ENCODE assay signal across 9 cellular contexts in genomic region chr10:52864459-52865106, GRCh38.
A peak's percentile ranks its signal among the peaks of the same experiment; 100 is the strongest.
DNase-seq lines count a peak whose midpoint lies in the region; ATAC-seq and TF ChIP-seq lines count a peak whose summit lies in the region.
"Had no signal": no experiment of that assay in that cellular context is flagged by ENCODE, and none has a peak within 500 bp of the region (broad histone marks: within the 10 kb centered on the region; RNA-seq: fewer than 3 reads in every experiment).

No MANE protein-coding gene starts in this region.

- intact Hi-C loops in left ventricle myocardium superior (cut with micrococcal nuclease), result no loop called here

- peak; percentile 60 for DNase-seq in H9
- DNase-seq in T1000 (lab: John Stamatoyannopoulos, UW), result peak; percentile 79
- peak; percentile 56 for DNase-seq in left ventricle myocardium superior
- peak; percentile 99 for DNase-seq in smooth muscle cell of the brain vasculature (ENCODE audit: low read depth, low spot score)
- no peak for DNase-seq in stimulated activated CD4-positive, alpha-beta T cell treated with anti-CD3 and anti-CD28 coated beads, Interleukin-12 subunit alpha, Interleukin-12 subunit beta, amount 100 ng/mL, for 4 hours
- DNase-seq in stimulated activated CD4-positive, alpha-beta T cell treated with anti-CD3 and anti-CD28 coated beads, Interleukin-4, amount 100 ng/mL, for 1 hour, result no peak
- DNase-seq in stimulated activated CD4-positive, alpha-beta T cell treated with anti-CD3 and anti-CD28 coated beads, Interleukin-2, amount 100 ng/mL, for 48 hours, result no peak

- H4K20me1 ChIP-seq in H9 (ENCODE audit: control insufficient read depth, insufficient read depth, insufficient read length), result no peaks in the 10 kb centered on the region

- no peak overlapping the region for H3K23ac ChIP-seq in H9 (ENCODE audit: insufficient read length, low read depth, low read length)

- peaks cover 23 to 30% (median 30%) of the 10 kb centered on the region in 3 experiments for H3K36me3 Mint-ChIP-seq in H9 (ENCODE audit: insufficient read depth in 1 of 3, low read depth in 3 of 3)

- H2BK15ac ChIP-seq in H9 (ENCODE audit: low read depth, low read length), result no peak overlapping the region

- H3K27me3 Mint-ChIP-seq in H9 (ENCODE audit: low read depth), result no peaks in the 10 kb centered on the region

- H3K27ac ChIP-seq in H9 (ENCODE audit: insufficient read length, low read depth, low read length), result no peak overlapping the region

- H2BK12ac ChIP-seq in H9 (ENCODE audit: insufficient read length, low read depth, low read length), result no peak overlapping the region

- H3K4me3 Mint-ChIP-seq in H9, result no peak overlapping the region
- H3K4me3 Mint-ChIP-seq: activated T-helper 1 cell treated with anti-CD3 and anti-CD28 coated beads, Interleukin-12 subunit alpha, Interleukin-12 subunit beta, Interleukin-2, Interleukin-4 antibody, amounts not matched to agents 30 ng/mL and 10 ng/mL and 1 ng/mL, durations not matched to agents 14 hours and 24 hours and 36 hours had no signal

- H3K4me1 Mint-ChIP-seq in H9, result peaks cover 9 to 10% of the 10 kb centered on the region in 2 experiments

- H3K56ac ChIP-seq in H9 (ENCODE audit: insufficient read length, low read depth, low read length), result no peak overlapping the region

- H4K5ac ChIP-seq in H9 (ENCODE audit: insufficient read length, low read depth, low read length), result no peak overlapping the region

- H2BK20ac ChIP-seq in H9 (ENCODE audit: low read depth, low read length, poor library complexity, severe bottlenecking), result no peak overlapping the region

- H3K79me2 ChIP-seq in H9 (ENCODE audit: insufficient read depth, low read length), result no peaks in the 10 kb centered on the region

- H3K4ac ChIP-seq in H9 (ENCODE audit: low read depth, low read length), result no peak overlapping the region

- H3T11ph ChIP-seq in H9 (ENCODE audit: low read length), result no peak overlapping the region

- H3K27ac Mint-ChIP-seq in H9, result peak overlapping the region in 2 of 3 experiments; percentile 94 to 98; a peak in 6 of 7 replicates
- H3K27ac Mint-ChIP-seq: activated T-helper 1 cell treated with anti-CD3 and anti-CD28 coated beads, Interleukin-12 subunit alpha, Interleukin-12 subunit beta, Interleukin-2, Interleukin-4 antibody, amounts not matched to agents 30 ng/mL and 10 ng/mL and 1 ng/mL, durations not matched to agents 14 hours and 24 hours and 36 hours had no signal

- H3K4me1 ChIP-seq in H9 (ENCODE audit: insufficient read depth, low read length), result no peaks in the 10 kb centered on the region; the same call in 1 of the 2 replicates

- H3K4me2 ChIP-seq in H9 (ENCODE audit: insufficient read depth, insufficient read length, low read length), result no peak overlapping the region

- peaks cover 28 to 33% of the 10 kb centered on the region in 2 experiments for H3K9me3 Mint-ChIP-seq in H9
- H3K9me3 Mint-ChIP-seq: activated T-helper 1 cell treated with anti-CD3 and anti-CD28 coated beads, Interleukin-12 subunit alpha, Interleukin-12 subunit beta, Interleukin-2, Interleukin-4 antibody, amounts not matched to agents 30 ng/mL and 10 ng/mL and 1 ng/mL, durations not matched to agents 14 hours and 24 hours and 36 hours had no signal

- no peak overlapping the region for H2BK120ac ChIP-seq in H9 (ENCODE audit: low read depth, low read length, poor library complexity, severe bottlenecking)

- TF ChIP-seq CTCF in H9 (conservative IDR thresholded peaks at IDR 0.05), result no peak

- peaks cover 9% of the 10 kb centered on the region for H3K9me3 ChIP-seq in H9 (ENCODE audit: control insufficient read depth, low read depth, low read length)

- H2BK5ac ChIP-seq in H9 (ENCODE audit: insufficient read length, low read length), result no peak overlapping the region

- H2AK5ac ChIP-seq in H9 (ENCODE audit: insufficient read length, low read length), result no peak overlapping the region

- no peaks in the 10 kb centered on the region for H3K27me3 ChIP-seq in H9 (ENCODE audit: insufficient read depth, low read length)

- WGBS in H9 (ENCODE audit: extremely low coverage, insufficient read length, low lambda C conversion rate), result no CpG with 5 or more reads among the region's 10 CpGs

- H3K9ac ChIP-seq in H9 (ENCODE audit: extremely low read depth, insufficient read length, low read length), result no peak overlapping the region

- no peaks in the 10 kb centered on the region for H3K23me2 ChIP-seq in H9 (ENCODE audit: insufficient read length, low read depth, low read length, poor library complexity, severe bottlenecking)

- H2AFZ ChIP-seq in H9 (ENCODE audit: low read length), result no peak overlapping the region

- H3K14ac ChIP-seq in H9 (ENCODE audit: insufficient read depth, low read length), result no peak overlapping the region

- H3K18ac ChIP-seq in H9 (ENCODE audit: insufficient read length, low read depth, low read length), result no peak overlapping the region

- no peaks in the 10 kb centered on the region for H3K79me1 ChIP-seq in H9 (ENCODE audit: insufficient read depth, low read depth, low read length, poor library complexity, severe bottlenecking)

- no peak overlapping the region for H4K8ac ChIP-seq in H9 (replicated peaks; ENCODE audit: insufficient read length, low read depth, low read length)

- ATAC-seq in left ventricle myocardium superior (peak; percentile 82), HG03196 (IDR thresholded peaks at IDR 0.05; ENCODE audit: unreplicated experiment) (no peak)

- no peak overlapping the region for H4K91ac ChIP-seq in H9 (ENCODE audit: insufficient read length, low read depth, low read length)

Comparison
In these comparisons a context has a peak if more than half of its experiments do, and no peak if none do; other contexts are left out.
1. DNase-seq: peak in H9 (single experiment), T1000 (single experiment), left ventricle myocardium superior (single experiment) and smooth muscle cell of the brain vasculature (single experiment); none in stimulated activated CD4-positive, alpha-beta T cell treated with anti-CD3 and anti-CD28 coated beads, Interleukin-12 subunit alpha, Interleukin-12 subunit beta, amount 100 ng/mL, for 4 hours (single experiment), stimulated activated CD4-positive, alpha-beta T cell treated with anti-CD3 and anti-CD28 coated beads, Interleukin-4, amount 100 ng/mL, for 1 hour (single experiment) and stimulated activated CD4-positive, alpha-beta T cell treated with anti-CD3 and anti-CD28 coated beads, Interleukin-2, amount 100 ng/mL, for 48 hours (0 of 2).